8 cellular contexts compared by ENCODE assay signal in the genomic region with DNA sequence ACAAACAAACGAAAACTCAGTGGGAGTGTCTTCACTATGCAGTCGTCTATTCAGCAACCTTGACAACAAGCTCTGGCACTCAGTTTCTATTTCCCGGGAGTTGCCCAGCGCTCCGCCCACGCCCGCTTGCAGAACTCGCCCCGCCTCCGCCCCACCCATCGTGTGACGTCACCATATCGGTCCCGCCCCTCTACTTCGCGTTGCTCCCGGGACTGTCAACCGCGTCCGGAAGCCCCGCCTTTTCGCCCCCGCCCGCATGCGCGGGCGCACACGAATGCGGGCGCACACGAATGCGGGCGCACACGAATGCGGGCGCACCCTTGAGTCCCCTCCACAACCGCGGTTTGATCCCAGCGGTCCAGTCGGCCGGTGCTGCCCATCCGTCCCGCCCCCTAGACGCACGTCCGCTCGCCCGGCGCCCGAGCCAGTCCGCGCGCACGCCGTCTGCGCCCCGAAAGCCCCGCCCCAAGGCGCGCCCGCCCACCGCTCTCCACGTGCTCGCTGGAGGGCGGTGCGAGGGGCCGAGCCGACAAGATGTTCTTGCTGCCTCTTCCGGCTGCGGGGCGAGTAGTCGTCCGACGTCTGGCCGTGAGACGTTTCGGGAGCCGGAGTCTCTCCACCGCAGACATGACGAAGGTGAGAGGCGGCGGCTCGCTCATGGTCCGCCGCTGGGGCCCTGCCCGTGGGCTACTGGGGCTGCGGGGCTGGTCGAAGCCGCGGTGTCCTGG. TPM values are rescaled to one million over a fixed set of nuclear protein-coding genes. Genes with fewer than 3 reads are reported as not detected.
A peak's percentile ranks its signal among the peaks of the same experiment; 100 is the strongest.
DNase-seq lines count a peak whose midpoint lies in the region; ATAC-seq and TF ChIP-seq lines count a peak whose summit lies in the region.

TSS of gene LAP3 (plus strand) at position 267 of the 728 bp plus-strand sequence. CDS start at position 535, 268 bp downstream.

- peak within 1 kb of the TSS; percentile 97 for H3K4me3 ChIP-seq in GM08714 (ENCODE audit: low read length)
- H3K4me3 ChIP-seq in testis = peak within 1 kb of the TSS; percentile 82 to 90

- no peaks in the 10 kb centered on the region for H3K9me3 ChIP-seq in testis

- no peak for TF ChIP-seq CTCF in omental fat pad (IDR thresholded peaks at IDR 0.05)
- TF ChIP-seq CTCF in testis (IDR thresholded peaks at IDR 0.05) = peak in 1 of 3 experiments; percentile 11

- H3K27me3 Mint-ChIP-seq in activated naive CD8-positive, alpha-beta T cell = no peaks in the 10 kb centered on the region

- intact Hi-C loops in testis (cut with DNase I; ENCODE audit: low total_unique reads) = no loop called here

- H3K36me3 Mint-ChIP-seq in activated naive CD8-positive, alpha-beta T cell = peaks cover 2% of the 10 kb centered on the region

- H3K4me1 ChIP-seq in testis = peaks cover 21% of the 10 kb centered on the region

- WGBS in testis, 2 donors = 1% methylated on average over 24 to 74 of the region's 90 CpGs

- peak within 1 kb of the TSS; percentile 89 for H3K4me3 Mint-ChIP-seq in activated naive CD8-positive, alpha-beta T cell

- H3K27me3 ChIP-seq in testis = no peaks in the 10 kb centered on the region

- H3K36me3 ChIP-seq in testis (ENCODE audit: low read depth, missing control alignments) = no peaks in the 10 kb centered on the region

- peak within 1 kb of the TSS; percentile 93 to 95 for H3K27ac ChIP-seq in testis

- TF ChIP-seq POLR2A in testis (IDR thresholded peaks at IDR 0.05) = peak; percentile 86

- H3K27ac Mint-ChIP-seq in activated naive CD8-positive, alpha-beta T cell = peak within 1 kb of the TSS; percentile 94

- H3K9me3 Mint-ChIP-seq in activated naive CD8-positive, alpha-beta T cell (ENCODE audit: low read depth) = no peaks in the 10 kb centered on the region

- ATAC-seq in HG02588 (IDR thresholded peaks at IDR 0.05; ENCODE audit: unreplicated experiment) (peak; percentile 81), omental fat pad (ENCODE audit: low FRiP score) (peak; percentile 99)

- peaks cover 27% of the 10 kb centered on the region for H3K4me1 Mint-ChIP-seq in activated naive CD8-positive, alpha-beta T cell (ENCODE audit: low read depth)

- DNase-seq in NCI-H1092 (lab: John Stamatoyannopoulos, UW) = peak; percentile 89
- peak; percentile 92 for DNase-seq in SKM-1 treated with dmso at 0.1 percent for 144 hours (lab: John Stamatoyannopoulos, UW; ENCODE audit: unreplicated experiment)
- peak; percentile 97 for DNase-seq in glomerular visceral epithelial cell (ENCODE audit: extremely low spot score)
- DNase-seq in omental fat pad (ENCODE audit: low spot score) = peak; percentile 98
- DNase-seq in testis = peak; percentile 99

RNA-seq across cellular contexts. Expression of gene LAP3, which starts in this region (rescaled TPM):
- 100 to 1,000 TPM in 2 of 4 donors, 10 to 100 TPM in 2; 84.6 to 231 (median 148) TPM for total RNA-seq in omental fat pad
- total RNA-seq in testis = 100 to 1,000 TPM in 1 of 2 donors, 10 to 100 TPM in 1; 98.9 to 100 TPM
- polyA plus RNA-seq in testis (ENCODE audit: insufficient read depth, low read depth, low replicate concordance) = 108 TPM

Comparison
In these comparisons a context has a peak if more than half of its experiments do, and no peak if none do; other contexts are left out.
1. Peak in every context shown above with its lines: DNase-seq, ATAC-seq, H3K4me3 ChIP-seq and H3K27ac ChIP-seq.